Comparison of ENCODE assay signal across 11 cellular contexts in genomic region chr17:65290616-65291015, GRCh38.
"Had no signal": no experiment of that assay in that cellular context is flagged by ENCODE, and none has a peak within 500 bp of the region (broad histone marks: within the 10 kb centered on the region; RNA-seq: fewer than 3 reads in every experiment).

No MANE protein-coding gene starts in this region.

- H3K4me3 Mint-ChIP-seq: activated T-cell treated with anti-CD3 and anti-CD28 coated beads, Interleukin-2, amount 50 U/mL, for 4 hours; naive B cell had no signal

- H3K36me3 ChIP-seq: esophagus muscularis mucosa, tibial artery had no signal

- H3K27ac Mint-ChIP-seq: activated naive CD4-positive, alpha-beta T cell treated with anti-CD3 and anti-CD28 coated beads, Interleukin-2, amount 50 U/mL, for 72 hours; naive B cell had no signal

- H3K4me3 ChIP-seq: esophagus muscularis mucosa, smooth muscle cell, tibial artery had no signal

- H3K27ac ChIP-seq: esophagus muscularis mucosa, tibial artery had no signal

- ATAC-seq: activated naive CD4-positive, alpha-beta T cell treated with anti-CD3 and anti-CD28 coated beads, Interleukin-2, amount 50 U/mL, for 72 hours; activated T-cell treated with anti-CD3 and anti-CD28 coated beads, Interleukin-2, amount 50 U/mL, for 4 hours had no signal

- DNase-seq: activated CD4-positive, alpha-beta T cell treated with anti-CD3 and anti-CD28 coated beads, Interleukin-2, amount 50 U/mL, for 1 hour; activated effector memory CD4-positive, alpha-beta T cell treated with anti-CD3 and anti-CD28 coated beads, Interleukin-2, amount 50 U/mL, for 16 hours; activated T-cell treated with anti-CD3 and anti-CD28 coated beads, Interleukin-2, amount 50 U/mL, for 4 hours; amygdala; foreskin fibroblast; naive B cell; posterior cingulate gyrus; tibial artery had no signal

- H3K36me3 Mint-ChIP-seq: activated naive CD4-positive, alpha-beta T cell treated with anti-CD3 and anti-CD28 coated beads, Interleukin-2, amount 50 U/mL, for 72 hours; naive B cell had no signal

- H3K9me3 Mint-ChIP-seq: activated naive CD4-positive, alpha-beta T cell treated with anti-CD3 and anti-CD28 coated beads, Interleukin-2, amount 50 U/mL, for 72 hours; activated T-cell treated with anti-CD3 and anti-CD28 coated beads, Interleukin-2, amount 50 U/mL, for 4 hours had no signal

- H3K27me3 ChIP-seq: esophagus muscularis mucosa, tibial artery had no signal

- H3K9me3 ChIP-seq: esophagus muscularis mucosa, tibial artery had no signal
